In genomic region chr10:77385315-77385714, GRCh38 we compare ENCODE assay signal across 1 cellular context.
TF ChIP-seq lines count a peak whose summit lies in the region.

No MANE protein-coding gene starts in this region.

TF ChIP-seq in IMR-90, 13 proteins besides CTCF, POLR2A, EP300 and RAD21:
- TF ChIP-seq SMC3 (IDR thresholded peaks at IDR 0.05; ENCODE audit: low read depth, low read length), result no peak
- TF ChIP-seq CHD1 (IDR thresholded peaks at IDR 0.05; ENCODE audit: low read depth, low read length), result no peak
- no peak for TF ChIP-seq FOS (IDR thresholded peaks at IDR 0.05; ENCODE audit: low read depth, low read length)
- TF ChIP-seq ELK1 (IDR thresholded peaks at IDR 0.05; ENCODE audit: borderline replicate concordance, low read depth, low read length), result no peak
- TF ChIP-seq MAZ (IDR thresholded peaks at IDR 0.05; ENCODE audit: borderline replicate concordance, low read depth, low read length), result no peak
- no peak for TF ChIP-seq CEBPB (IDR thresholded peaks at IDR 0.05; ENCODE audit: low read depth, low read length)
- no peak for TF ChIP-seq MAFK (IDR thresholded peaks at IDR 0.05; ENCODE audit: low read depth, low read length)
- TF ChIP-seq BHLHE40 (IDR thresholded peaks at IDR 0.05; ENCODE audit: low read depth, low read length), result no peak
- no peak for TF ChIP-seq NFE2L2 (IDR thresholded peaks at IDR 0.05; ENCODE audit: low read depth, low read length)
- TF ChIP-seq RFX5 (IDR thresholded peaks at IDR 0.05; ENCODE audit: low read depth, low read length), result no peak
- no peak for TF ChIP-seq RCOR1 (IDR thresholded peaks at IDR 0.05; ENCODE audit: insufficient replicate concordance, low read length)
- TF ChIP-seq MXI1 (IDR thresholded peaks at IDR 0.05; ENCODE audit: borderline replicate concordance, low read depth, low read length), result no peak
- no peak for TF ChIP-seq USF2 (IDR thresholded peaks at IDR 0.05; ENCODE audit: low read depth, low read length)
TF ChIP-seq in IMR-90: peak in this region for 0.
